ENCODE assay signal across 8 cellular contexts in genomic region chr12:68878846-68879245, GRCh38.
"Had no signal": no experiment of that assay in that cellular context is flagged by ENCODE, and none has a peak within 500 bp of the region (broad histone marks: within the 10 kb centered on the region; RNA-seq: fewer than 3 reads in every experiment).

No MANE protein-coding gene starts in this region.

- H3K36me3 ChIP-seq: HAP-1 had no signal

- H3K9me3 ChIP-seq: HAP-1 had no signal

- H3K4me1 ChIP-seq: HAP-1 had no signal

- H3K27ac ChIP-seq: GM23248 had no signal

- H3K4me3 ChIP-seq: GM23248, GM23338, HAP-1 had no signal

- DNase-seq: GM23248, GOT3, H7, H9, HCEC 1CT, HFFc6 had no signal
